In the genomic region with DNA sequence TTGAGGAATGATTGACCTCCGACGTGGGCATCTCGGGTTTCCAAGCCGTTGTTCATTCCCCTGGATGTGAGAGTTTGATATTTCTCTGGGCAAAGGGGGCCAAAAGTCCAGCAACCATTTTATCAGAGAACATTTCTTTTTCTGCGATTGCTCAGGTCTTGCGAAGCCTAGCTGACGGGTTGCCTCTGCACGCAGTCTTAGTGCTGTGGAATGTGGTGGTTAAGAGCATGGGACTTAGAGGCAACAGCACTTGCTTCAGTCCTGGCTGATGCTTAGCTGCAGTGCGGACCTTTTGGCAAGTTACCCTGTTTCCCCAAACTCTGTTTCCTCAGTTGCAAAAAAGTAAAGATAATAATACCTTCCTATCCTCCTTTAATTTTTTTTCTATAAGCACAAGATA, we compare ENCODE assay signal across 21 cellular contexts. TPM values are rescaled to one million over a fixed set of nuclear protein-coding genes. Genes with fewer than 3 reads are reported as not detected.
"Had no signal": no experiment of that assay in that cellular context is flagged by ENCODE, and none has a peak within 500 bp of the region (broad histone marks: within the 10 kb centered on the region; RNA-seq: fewer than 3 reads in every experiment).

No MANE protein-coding gene starts in this region.

- H3K9me3 Mint-ChIP-seq: activated naive CD4-positive, alpha-beta T cell treated with anti-CD3 and anti-CD28 coated beads, Interleukin-2, amount 50 U/mL, for 72 hours; effector memory CD8-positive, alpha-beta T cell; memory B cell; natural killer cell treated with Interleukin-12 subunit alpha and Interleukin-12 subunit beta and Interleukin-15 and Interleukin-18, amount 100 ng/mL, for 72 hours; stimulated activated naive CD8-positive, alpha-beta T cell treated with anti-CD3 and anti-CD28 coated beads, Interleukin-15, amount 100 ng/mL, for 72 hours had no signal

- H3K4me1 Mint-ChIP-seq: memory B cell; stimulated activated naive CD8-positive, alpha-beta T cell treated with anti-CD3 and anti-CD28 coated beads, Interleukin-15, amount 100 ng/mL, for 72 hours; T-helper 17 cell had no signal

- H3K27ac Mint-ChIP-seq: activated naive CD4-positive, alpha-beta T cell treated with anti-CD3 and anti-CD28 coated beads, Interleukin-2, amount 50 U/mL, for 72 hours; effector memory CD8-positive, alpha-beta T cell; memory B cell; natural killer cell treated with Interleukin-12 subunit alpha and Interleukin-12 subunit beta and Interleukin-15 and Interleukin-18, amount 100 ng/mL, for 72 hours; stimulated activated naive CD8-positive, alpha-beta T cell treated with anti-CD3 and anti-CD28 coated beads, Interleukin-15, amount 100 ng/mL, for 72 hours; T-helper 17 cell had no signal

- H3K27me3 ChIP-seq: left lung, uterus had no signal

- H3K36me3 Mint-ChIP-seq: activated naive CD4-positive, alpha-beta T cell treated with anti-CD3 and anti-CD28 coated beads, Interleukin-2, amount 50 U/mL, for 72 hours; memory B cell; natural killer cell treated with Interleukin-12 subunit alpha and Interleukin-12 subunit beta and Interleukin-15 and Interleukin-18, amount 100 ng/mL, for 72 hours had no signal

- H3K4me3 ChIP-seq: coronary artery, left lung, thoracic aorta, uterus had no signal

- DNase-seq: activated CD4-positive, CD25-positive, alpha-beta regulatory T cell; activated T-cell treated with anti-CD3 and anti-CD28 coated beads, Interleukin-2, amount 50 U/mL, for 1 hour; anterior cingulate cortex; effector memory CD8-positive, alpha-beta T cell; foreskin fibroblast; head of caudate nucleus; left lung; stimulated activated CD4-positive, alpha-beta T cell treated with anti-CD3 and anti-CD28 coated beads, Interleukin-15, amount 100 ng/mL, for 24 hours; stimulated activated CD4-positive, alpha-beta T cell treated with anti-CD3 and anti-CD28 coated beads, Interleukin-4, amount 100 ng/mL, for 4 hours; stimulated activated naive CD8-positive, alpha-beta T cell treated with anti-CD3 and anti-CD28 coated beads, Interleukin-15, amount 100 ng/mL, for 72 hours; T-helper 17 cell; uterus had no signal

- H3K4me3 Mint-ChIP-seq: effector memory CD8-positive, alpha-beta T cell; memory B cell; natural killer cell treated with Interleukin-12 subunit alpha and Interleukin-12 subunit beta and Interleukin-15 and Interleukin-18, amount 100 ng/mL, for 72 hours; stimulated activated naive CD8-positive, alpha-beta T cell treated with anti-CD3 and anti-CD28 coated beads, Interleukin-15, amount 100 ng/mL, for 72 hours; T-helper 17 cell had no signal

- H3K36me3 ChIP-seq: left lung, thoracic aorta, uterus had no signal

- H3K4me1 ChIP-seq: left lung, uterus had no signal

- H3K9me3 ChIP-seq: left lung, thoracic aorta, uterus had no signal

- H3K27ac ChIP-seq: coronary artery, left lung, thoracic aorta, uterus had no signal

- ATAC-seq: activated naive CD4-positive, alpha-beta T cell treated with anti-CD3 and anti-CD28 coated beads, Interleukin-2, amount 50 U/mL, for 72 hours; effector memory CD8-positive, alpha-beta T cell; left lung; natural killer cell treated with Interleukin-12 subunit alpha and Interleukin-12 subunit beta and Interleukin-15 and Interleukin-18, amount 100 ng/mL, for 72 hours; stimulated activated naive CD8-positive, alpha-beta T cell treated with anti-CD3 and anti-CD28 coated beads, Interleukin-15, amount 100 ng/mL, for 72 hours; T-helper 17 cell had no signal

RNA-seq across cellular contexts. Expression of a gene that starts 45.0 kb away (rescaled TPM):
- total RNA-seq: natural killer cell treated with Interleukin-12 subunit alpha and Interleukin-12 subunit beta and Interleukin-15 and Interleukin-18, amount 100 ng/mL, for 72 hours; T-helper 17 cell had no signal

RNA-seq across cellular contexts. Expression of a gene that starts 46.2 kb away (rescaled TPM):
- total RNA-seq: activated naive CD4-positive, alpha-beta T cell treated with anti-CD3 and anti-CD28 coated beads, Interleukin-2, amount 50 U/mL, for 72 hours; cardiac septum; epithelial cell of proximal tubule; left lung; natural killer cell treated with Interleukin-12 subunit alpha and Interleukin-12 subunit beta and Interleukin-15 and Interleukin-18, amount 100 ng/mL, for 72 hours; osteocyte; T-helper 17 cell; thoracic aorta; uterus had no signal
- polyA plus RNA-seq: keratinocyte had no signal
